10 cellular contexts compared by ENCODE assay signal in genomic region chr3:23877324-23877980, GRCh38. TPM values are rescaled to one million over a fixed set of nuclear protein-coding genes. Genes with fewer than 3 reads are reported as not detected.
DNase-seq lines count a peak whose midpoint lies in the region; ATAC-seq, FAIRE-seq and TF ChIP-seq lines count a peak whose summit lies in the region.
"Had no signal": no experiment of that assay in that cellular context is flagged by ENCODE, and none has a peak within 500 bp of the region (broad histone marks: within the 10 kb centered on the region; RNA-seq: fewer than 3 reads in every experiment).

No MANE protein-coding gene starts in this region.

- DNase-seq in SIG-M5 (lab: John Stamatoyannopoulos, UW) (peak; percentile 65), fibroblast of the aortic adventitia (ENCODE audit: low read depth) (peak; percentile 86), smooth muscle cell (lab: John Stamatoyannopoulos, UW; ENCODE audit: unreplicated experiment) (no peak), SK-N-DZ (ENCODE audit: low spot score) (no peak), WTC11 (ENCODE audit: low spot score) (no peak), DMS79 (lab: John Stamatoyannopoulos, UW) (no peak), D721Med (ENCODE audit: insufficient read length, low spot score) (no peak)
- DNase-seq: effector CD8-positive, alpha-beta T cell had no signal

- TF ChIP-seq CTCF in HEK293 (tag by site-specific recombination; IDR thresholded peaks at IDR 0.05) (no peak), fibroblast of the aortic adventitia (IDR thresholded peaks at IDR 0.05; ENCODE audit: insufficient read depth, low read length) (no peak), smooth muscle cell (IDR thresholded peaks at IDR 0.05; ENCODE audit: borderline replicate concordance, insufficient read depth, poor library complexity, severe bottlenecking) (no peak), WTC11 (IDR thresholded peaks at IDR 0.05) (no peak), D721Med (IDR thresholded peaks at IDR 0.05; ENCODE audit: insufficient read depth, missing control alignments) (no peak)

- H3K4me3 Mint-ChIP-seq in WTC11: no peak overlapping the region

- no peaks in the 10 kb centered on the region for H3K27me3 ChIP-seq in smooth muscle cell (ENCODE audit: low read depth)

- H3K36me3 ChIP-seq in HEK293 (ENCODE audit: control insufficient read depth in 2 of 2, insufficient read depth in 1 of 2, low read length in 2 of 2) (peaks cover 0 to 23% of the 10 kb centered on the region in 2 experiments; a peak in 1 of 3 replicates), smooth muscle cell (ENCODE audit: low read depth) (no peaks in the 10 kb centered on the region)

- H3K79me2 ChIP-seq in smooth muscle cell (ENCODE audit: low read depth): peaks cover 62% of the 10 kb centered on the region

- no peaks in the 10 kb centered on the region; the same call in 1 of the 2 replicates for H3K27me3 Mint-ChIP-seq in WTC11 (ENCODE audit: low read depth)

- peaks cover 33% of the 10 kb centered on the region for H3K9me3 Mint-ChIP-seq in WTC11

- H3K4me1 ChIP-seq in HEK293 (ENCODE audit: control insufficient read depth, insufficient read depth, low read length): no peaks in the 10 kb centered on the region; the same call in 1 of the 2 replicates
- peaks cover 16% of the 10 kb centered on the region for H3K4me1 ChIP-seq in smooth muscle cell (ENCODE audit: low read depth)

- H3K27ac ChIP-seq in HEK293 (ENCODE audit: extremely low read depth, low read depth, low read length): no peak overlapping the region
- H3K27ac ChIP-seq in smooth muscle cell (ENCODE audit: low read depth): peak overlapping the region; percentile 45

- CTCF ChIA-PET in HEK293 (lab: Yijun Ruan, JAX): interaction anchor here (0.8 kb wide), 1 partner anchor 12 kb away, joined by 3 read pairs; no protein-coding TSS in a partner anchor
- CTCF ChIA-PET in WTC11 (lab: Charles Lee): interaction anchor here (0.6 kb wide), 1 partner anchor 88 kb away, joined by 3 read pairs; no protein-coding TSS in a partner anchor

- no peak overlapping the region for H2AFZ ChIP-seq in smooth muscle cell (ENCODE audit: low read depth)

- H3F3A ChIP-seq in smooth muscle cell (ENCODE audit: low read depth): peaks cover 3% of the 10 kb centered on the region

- H3K9me3 ChIP-seq in HEK293 (ENCODE audit: control insufficient read depth, insufficient read depth, low read depth, low read length) (no peaks in the 10 kb centered on the region), smooth muscle cell (replicated peaks; ENCODE audit: low read depth) (no peaks in the 10 kb centered on the region)

- H3K27ac Mint-ChIP-seq in WTC11: no peak overlapping the region

- WGBS in smooth muscle cell (ENCODE audit: low lambda C conversion rate): 58% methylated on average over 5 of the region's 5 CpGs

- peaks cover 50% of the 10 kb centered on the region for H3K36me3 Mint-ChIP-seq in WTC11

- ATAC-seq in WTC11: no peak

- peaks cover 28% of the 10 kb centered on the region for H3K4me1 Mint-ChIP-seq in WTC11

- POLR2A ChIA-PET in HEK293 (lab: Yijun Ruan, JAX) (interaction anchor here (0.7 kb wide), 1 partner anchor 768 kb away, joined by 3 read pairs; no protein-coding TSS in a partner anchor), WTC11 (lab: Charles Lee) (no interaction called here)

- peak overlapping the region; percentile 43 for H3K4me2 ChIP-seq in smooth muscle cell

- peaks cover 93% of the 10 kb centered on the region for H4K20me1 ChIP-seq in smooth muscle cell (ENCODE audit: low read depth)

- no peak overlapping the region for H3K9ac ChIP-seq in smooth muscle cell (ENCODE audit: low read depth)

- H3K4me3 ChIP-seq in HEK293 (ENCODE audit: low read depth, low read length): no peak overlapping the region
- H3K4me3 ChIP-seq in fibroblast of the aortic adventitia (ENCODE audit: low read depth, low read length): no peak overlapping the region
- no peak overlapping the region for H3K4me3 ChIP-seq in smooth muscle cell

- no peak for FAIRE-seq in D721Med (lab: Jason Lieb, UNC)
- FAIRE-seq: GM18507 had no signal

TF ChIP-seq in HEK293, 187 proteins besides CTCF, POLR2A, EP300 and RAD21 (continues in another document):
- TF ChIP-seq ZNF629 (tag by site-specific recombination; IDR thresholded peaks at IDR 0.05) (0 out of 2 replicates have a peak, but pooled peaks have one; percentile 24), ZNF660 (tag by site-specific recombination; IDR thresholded peaks at IDR 0.05) (0 out of 2 replicates have a peak, but pooled peaks have one; percentile 25), ZNF692 (tag by site-specific recombination; IDR thresholded peaks at IDR 0.05) (peak; percentile 19; the same call in 1 of the 2 replicates), GLIS1 (tag by site-specific recombination; IDR thresholded peaks at IDR 0.05) (peak; percentile 59), ZNF121 (tag by site-specific recombination; IDR thresholded peaks at IDR 0.05) (no peak), ZNF704 (tag by site-specific recombination; IDR thresholded peaks at IDR 0.05) (no peak)

TF ChIP-seq in WTC11, 78 proteins besides CTCF, POLR2A, EP300 and RAD21 (continues in another document):
- TF ChIP-seq IRF2 (CRISPR knock-in tag; IDR thresholded peaks at IDR 0.05; ENCODE audit: borderline replicate concordance, low read depth) (no peak), PREB (CRISPR knock-in tag; IDR thresholded peaks at IDR 0.05; ENCODE audit: borderline replicate concordance) (no peak), FOXJ3 (CRISPR knock-in tag; IDR thresholded peaks at IDR 0.05; ENCODE audit: borderline replicate concordance) (no peak), ZNF532 (CRISPR knock-in tag; IDR thresholded peaks at IDR 0.05; ENCODE audit: borderline replicate concordance) (no peak), MYBL2 (CRISPR knock-in tag; IDR thresholded peaks at IDR 0.05) (no peak), NR2C2 (CRISPR knock-in tag; IDR thresholded peaks at IDR 0.05) (no peak), MXD4 (CRISPR knock-in tag; IDR thresholded peaks at IDR 0.05; ENCODE audit: borderline replicate concordance) (no peak), SP1 (CRISPR knock-in tag; conservative IDR thresholded peaks at IDR 0.05) (no peak), SMAD4 (CRISPR knock-in tag; IDR thresholded peaks at IDR 0.05) (no peak), ZMAT4 (CRISPR knock-in tag; IDR thresholded peaks at IDR 0.05) (no peak)

RNA-seq across cellular contexts. Expression of gene NKIRAS1, which starts 39.3 kb away (rescaled TPM):
- total RNA-seq in fibroblast of the aortic adventitia (ENCODE audit: low replicate concordance) (20.9 and 35.8 TPM in 2 replicates), smooth muscle cell (15.5 and 17.1 TPM in 2 replicates), WTC11 (2021) (6.6 to 7.3 TPM (median 6.8 TPM) in 3 replicates)
- 14.9 and 15.3 TPM in 2 replicates for polyA plus RNA-seq in smooth muscle cell
- 14.5 and 21.2 TPM in 2 replicates for polyA plus RNA-seq in SK-N-DZ (2014; cell fraction: cytosol; rRNA removed)
- 10.1 and 11.3 TPM in 2 replicates for polyA plus RNA-seq in SK-N-DZ (2014; cell fraction: nucleus; rRNA removed)

RNA-seq across cellular contexts. Expression of gene RPL15, which starts 39.5 kb away (rescaled TPM):
- total RNA-seq in fibroblast of the aortic adventitia (ENCODE audit: low replicate concordance) (529 and 2,953 TPM in 2 replicates), smooth muscle cell (2,505 and 2,593 TPM in 2 replicates), WTC11 (2021) (2,428 to 2,870 TPM (median 2,865 TPM) in 3 replicates)
- 1,471 and 1,491 TPM in 2 replicates for polyA plus RNA-seq in smooth muscle cell
- 2,583 and 3,247 TPM in 2 replicates for polyA plus RNA-seq in SK-N-DZ (2014; cell fraction: cytosol; rRNA removed)
- 1,794 and 3,154 TPM in 2 replicates for polyA plus RNA-seq in SK-N-DZ (2014; cell fraction: nucleus; rRNA removed)

Comparison
In these comparisons a context has a peak if more than half of its experiments do, and no peak if none do; other contexts are left out.
1. DNase-seq: peak in SIG-M5 (single experiment) and fibroblast of the aortic adventitia (single experiment); none in smooth muscle cell (single experiment), SK-N-DZ (single experiment), WTC11 (single experiment), DMS79 (single experiment) and D721Med (single experiment).